Comparison of ENCODE assay signal across 1 cellular context in genomic region chr16:85424260-85425060, GRCh38.
TF ChIP-seq lines count a peak whose summit lies in the region.

No MANE protein-coding gene starts in this region.

TF ChIP-seq in HepG2, 621 proteins besides CTCF, POLR2A, EP300 and RAD21 (continued from another document):
- peak; percentile 20 for TF ChIP-seq ZNF407 (CRISPR knock-in tag; IDR thresholded peaks at IDR 0.05; ENCODE audit: not compliant biosample characterization)
- TF ChIP-seq ZNF558 (CRISPR knock-in tag; IDR thresholded peaks at IDR 0.05; ENCODE audit: borderline replicate concordance), result no peak
